25 cellular contexts compared by ENCODE assay signal in genomic region chr16:88276591-88276990, GRCh38.
"Had no signal": no experiment of that assay in that cellular context is flagged by ENCODE, and none has a peak within 500 bp of the region (broad histone marks: within the 10 kb centered on the region; RNA-seq: fewer than 3 reads in every experiment).

No MANE protein-coding gene starts in this region.

- H3K4me1 Mint-ChIP-seq: WTC11 had no signal

- H3K36me3 ChIP-seq: SJSA1 had no signal

- H3K27ac ChIP-seq: RWPE1, SJSA1 had no signal

- H3K27ac Mint-ChIP-seq: activated CD8-positive, alpha-beta T cell treated with anti-CD3 and anti-CD28 coated beads, Interleukin-2, amount 10 ng/mL, durations not matched to agents 7 days and 5 days; activated naive CD8-positive, alpha-beta T cell; T-helper 1 cell treated with Interleukin-12 subunit alpha and Interleukin-12 subunit beta and Interleukin-4 antibody, amounts not matched to agents 30 μg/mL and 1 μg/mL, for 36 hours; WTC11 had no signal

- H3K9me3 ChIP-seq: SJSA1 had no signal

- H3K4me3 ChIP-seq: K562, SJSA1 had no signal

- H3K4me1 ChIP-seq: SJSA1 had no signal

- H3K27me3 ChIP-seq: SJSA1 had no signal

- H3K4me3 Mint-ChIP-seq: activated CD8-positive, alpha-beta T cell treated with anti-CD3 and anti-CD28 coated beads, Interleukin-2, amount 10 ng/mL, durations not matched to agents 7 days and 5 days; activated naive CD8-positive, alpha-beta T cell; T-helper 1 cell treated with Interleukin-12 subunit alpha and Interleukin-12 subunit beta and Interleukin-4 antibody, amounts not matched to agents 30 μg/mL and 1 μg/mL, for 36 hours; WTC11 had no signal

- H3K36me3 Mint-ChIP-seq: activated naive CD8-positive, alpha-beta T cell had no signal

- DNase-seq: activated CD4-positive, alpha-beta T cell treated with anti-CD3 and anti-CD28 coated beads for 48 hours; activated CD4-positive, alpha-beta T cell treated with anti-CD3 and anti-CD28 coated beads, Interleukin-2, amount 50 U/mL, for 4 hours; activated CD4-positive, CD25-positive, alpha-beta regulatory T cell treated with anti-CD3 and anti-CD28 coated beads, Interleukin-2, amount 50 U/mL, for 72 hours; activated CD8-positive, alpha-beta memory T cell treated with anti-CD3 and anti-CD28 coated beads, Interleukin-2, amount 50 U/mL, for 48 hours; activated CD8-positive, alpha-beta T cell treated with anti-CD3 and anti-CD28 coated beads, Interleukin-2, amount 10 ng/mL, durations not matched to agents 7 days and 5 days; activated naive CD4-positive, alpha-beta T cell treated with Interleukin-2 at 50 U/mL for 16 hours; activated T-cell treated with anti-CD3 and anti-CD28 coated beads, Interleukin-2, amount 50 U/mL, for 1 hour; caudate nucleus; Karpas-422; MM.1S; NCI-H1105; NCI-H1436; NCI-H187; NCI-H2081; NCI-H510A treated with DMSO at 0.1 percent for 48 hours; NCI-H69; NK-92 treated with Interleukin-12 subunit alpha and Interleukin-12 subunit beta, amount 100 ng/mL, for 24 hours; OCI-M1; SHP77 had no signal
